In the genomic region with DNA sequence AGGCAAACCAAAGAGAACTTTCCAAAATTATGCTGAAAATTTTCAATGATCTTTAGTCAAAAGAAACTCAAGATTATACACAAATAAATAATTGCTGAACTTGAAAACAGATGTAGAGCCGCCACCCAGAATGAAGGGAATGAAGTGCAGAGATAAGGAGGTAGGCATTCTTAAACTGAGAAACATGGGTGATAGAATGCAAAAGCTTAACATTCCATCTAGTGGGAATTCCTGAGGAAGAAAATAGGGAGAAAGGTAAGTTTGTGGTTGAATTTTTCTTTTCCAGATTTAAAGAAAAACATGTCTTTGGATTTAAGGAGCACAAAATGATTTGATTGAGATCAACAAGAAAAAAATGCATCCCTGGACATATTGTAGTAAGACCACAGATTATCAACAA, we compare ENCODE assay signal across 6 cellular contexts.
"Had no signal": no experiment of that assay in that cellular context is flagged by ENCODE, and none has a peak within 500 bp of the region (broad histone marks: within the 10 kb centered on the region; RNA-seq: fewer than 3 reads in every experiment).

No MANE protein-coding gene starts in this region.

- H3K4me1 ChIP-seq: HAP-1 had no signal

- H2AFZ ChIP-seq: GM23248 had no signal

- H3K27ac ChIP-seq: GM23248, HL-60 had no signal

- H3K9me3 ChIP-seq: HAP-1 had no signal

- H3K4me3 Mint-ChIP-seq: HFFc6, IgD-negative memory B cell had no signal

- H3K4me3 ChIP-seq: GM23248, HAP-1 had no signal

- H3K9ac ChIP-seq: GM23248 had no signal

- H3K36me3 ChIP-seq: HAP-1 had no signal

- H3K4me1 Mint-ChIP-seq: IgD-negative memory B cell had no signal

- H3K27ac Mint-ChIP-seq: HFFc6, IgD-negative memory B cell had no signal

- DNase-seq: GM23248, HFFc6, KBM-7 had no signal
